Comparison of ENCODE assay signal across 2 cellular contexts in genomic region chr10:71735709-71736569, GRCh38.
TF ChIP-seq lines count a peak whose summit lies in the region.

No MANE protein-coding gene starts in this region.

TF ChIP-seq in liver, 16 proteins besides CTCF, POLR2A, EP300 and RAD21 (continued from another document):
- no peak for TF ChIP-seq JUND (IDR thresholded peaks at IDR 0.05)
- no peak for TF ChIP-seq HNF4G (IDR thresholded peaks at IDR 0.05)
- no peak for TF ChIP-seq FOXA2 (IDR thresholded peaks at IDR 0.05)
- no peak for TF ChIP-seq NR2F2 (IDR thresholded peaks at IDR 0.05)
- TF ChIP-seq ATF3 (IDR thresholded peaks at IDR 0.05): no peak
- TF ChIP-seq EGR1 (IDR thresholded peaks at IDR 0.05; ENCODE audit: low read depth in 2 of 2): no peak
- no peak for TF ChIP-seq FOXA1 (IDR thresholded peaks at IDR 0.05)
- TF ChIP-seq GABPA (IDR thresholded peaks at IDR 0.05 in 1 of 2, conservative IDR thresholded peaks at IDR 0.05 in 1 of 2): no peak
- no peak for TF ChIP-seq REST (IDR thresholded peaks at IDR 0.05)
- TF ChIP-seq ZBTB33 (IDR thresholded peaks at IDR 0.05): no peak
- no peak for TF ChIP-seq SP1 (IDR thresholded peaks at IDR 0.05)

TF ChIP-seq in HepG2, 621 proteins besides CTCF, POLR2A, EP300 and RAD21:
- no peak for TF ChIP-seq GPBP1L1 (CRISPR knock-in tag; IDR thresholded peaks at IDR 0.05)
- TF ChIP-seq ZBTB46 (CRISPR knock-in tag; IDR thresholded peaks at IDR 0.05; ENCODE audit: borderline replicate concordance): no peak
- no peak for TF ChIP-seq ZNF780A (CRISPR knock-in tag; IDR thresholded peaks at IDR 0.05)
- TF ChIP-seq POGZ (CRISPR knock-in tag; IDR thresholded peaks at IDR 0.05): no peak
- no peak for TF ChIP-seq ZNF644 (CRISPR knock-in tag; IDR thresholded peaks at IDR 0.05; ENCODE audit: low read depth)
- no peak for TF ChIP-seq HCFC1 (IDR thresholded peaks at IDR 0.05; ENCODE audit: low read depth, low read length)
- no peak for TF ChIP-seq SNAI1 (CRISPR knock-in tag; IDR thresholded peaks at IDR 0.05; ENCODE audit: borderline replicate concordance)
- TF ChIP-seq SMARCE1 (IDR thresholded peaks at IDR 0.05; ENCODE audit: borderline replicate concordance): no peak
- TF ChIP-seq ZBTB2 (CRISPR knock-in tag; IDR thresholded peaks at IDR 0.05; ENCODE audit: low read depth): no peak
- no peak for TF ChIP-seq NFIC (IDR thresholded peaks at IDR 0.05; ENCODE audit: low read length)
- no peak for TF ChIP-seq ZNF749 (CRISPR knock-in tag; IDR thresholded peaks at IDR 0.05; ENCODE audit: borderline replicate concordance)
TF ChIP-seq in HepG2: peak in this region for 0.
